Comparison of ENCODE assay signal across 1 cellular context in the genomic region with DNA sequence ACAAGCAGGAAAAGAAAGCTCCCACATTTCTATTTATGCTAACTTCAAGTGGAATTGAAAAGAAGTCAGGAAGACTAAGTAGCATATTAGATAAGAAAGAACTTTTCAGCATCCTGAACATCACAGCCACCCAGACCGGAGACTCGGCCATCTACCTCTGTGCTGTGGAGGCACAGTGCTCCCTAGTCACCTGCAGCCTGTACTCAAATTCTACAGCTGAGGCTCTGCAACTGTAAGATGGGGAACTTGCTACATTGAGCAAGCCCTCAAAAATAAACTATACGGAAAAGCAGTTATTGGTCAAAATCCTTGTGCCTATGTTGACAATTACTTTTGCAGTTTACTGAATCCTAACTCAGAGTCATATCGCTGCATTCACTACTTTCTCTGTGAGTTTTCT.
TF ChIP-seq lines count a peak whose summit lies in the region.

No MANE protein-coding gene starts in this region.

TF ChIP-seq in H1, 55 proteins besides CTCF, POLR2A, EP300 and RAD21 (continued from another document):
- TF ChIP-seq ZNF274 (IDR thresholded peaks at IDR 0.05; ENCODE audit: borderline replicate concordance, extremely low read depth, low read length) (no peak), EGR1 (IDR thresholded peaks at IDR 0.05; ENCODE audit: borderline replicate concordance, low read depth, low read length) (no peak), TAF1 (IDR thresholded peaks at IDR 0.05; ENCODE audit: low read depth, low read length) (no peak), POU5F1 (IDR thresholded peaks at IDR 0.05; ENCODE audit: low read depth, low read length) (no peak)
- TF ChIP-seq, protein P1, sequence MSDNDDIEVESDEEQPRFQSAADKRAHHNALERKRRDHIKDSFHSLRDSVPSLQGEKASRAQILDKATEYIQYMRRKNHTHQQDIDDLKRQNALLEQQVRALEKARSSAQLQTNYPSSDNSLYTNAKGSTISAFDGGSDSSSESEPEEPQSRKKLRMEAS (IDR thresholded peaks at IDR 0.05), result no peak
TF ChIP-seq in H1: peak in this region for 0.
